13 cellular contexts compared by ENCODE assay signal in the genomic region with DNA sequence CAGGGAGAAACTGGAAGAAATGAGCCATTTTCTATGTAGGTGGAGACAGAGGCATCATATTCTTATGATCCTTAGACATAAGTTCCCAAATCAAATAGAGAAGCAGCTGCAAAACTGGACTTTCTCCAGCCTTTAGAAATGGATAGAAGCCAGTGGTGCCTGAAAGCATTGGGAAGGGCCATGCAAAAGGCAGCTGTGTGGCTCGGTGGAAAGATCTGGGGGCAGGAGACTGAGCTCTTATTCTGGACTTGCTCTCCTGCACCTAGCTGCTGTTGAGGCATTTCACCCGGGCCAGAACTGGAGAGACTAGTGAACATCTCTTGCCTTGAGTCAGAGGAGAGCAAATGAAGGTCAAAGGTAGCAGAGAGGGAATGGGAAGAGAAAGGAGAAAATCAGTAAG.
DNase-seq lines count a peak whose midpoint lies in the region; ATAC-seq and TF ChIP-seq lines count a peak whose summit lies in the region.
"Had no signal": no experiment of that assay in that cellular context is flagged by ENCODE, and none has a peak within 500 bp of the region (broad histone marks: within the 10 kb centered on the region; RNA-seq: fewer than 3 reads in every experiment).

No MANE protein-coding gene starts in this region.

- H3F3A ChIP-seq in GM23248 (ENCODE audit: insufficient read depth), result peaks cover 33% of the 10 kb centered on the region

- in situ Hi-C loops in GM23248 (cut with MboI), result no loop called here

- H3K27me3 ChIP-seq in GM23248 (replicated peaks; ENCODE audit: insufficient read depth) (no peaks in the 10 kb centered on the region), parathyroid adenoma (ENCODE audit: control insufficient read depth, insufficient read depth, low read length) (no peaks in the 10 kb centered on the region)

- DNase-seq in GM23248 (peak; percentile 47), LHCN-M2 (ENCODE audit: low read depth) (peak; percentile 48), left ventricle myocardium superior (no peak), coronary artery (ENCODE audit: low spot score) (no peak), HT-29 (ENCODE audit: low spot score) (no peak), NCI-H2196 (lab: John Stamatoyannopoulos, UW; ENCODE audit: unreplicated experiment) (no peak)
- DNase-seq: COR-L47, NCI-H1105 treated with DMSO at 0.1 percent for 48 hours, NCI-H187, NCI-H345, NCI-H526 treated with DMSO at 0.1 percent for 48 hours, OCI-M1 had no signal

- H3K4me3 ChIP-seq in GM23248 (no peak overlapping the region), parathyroid adenoma (ENCODE audit: low read depth, low read length) (no peak overlapping the region), coronary artery (no peak overlapping the region)

- no peaks in the 10 kb centered on the region for H3K36me3 ChIP-seq in GM23248 (ENCODE audit: low read depth)
- no peaks in the 10 kb centered on the region for H3K36me3 ChIP-seq in parathyroid adenoma (ENCODE audit: control insufficient read depth, insufficient read depth, low read length)

- H3K9ac ChIP-seq in GM23248 (peak overlapping the region; percentile 25; the same call in 1 of the 2 replicates), parathyroid adenoma (no peak overlapping the region)

- TF ChIP-seq CTCF in parathyroid adenoma (IDR thresholded peaks at IDR 0.05) (no peak), coronary artery (IDR thresholded peaks at IDR 0.05) (no peak)

- H2AFZ ChIP-seq in GM23248, result no peak overlapping the region
- peak overlapping the region; percentile 48 for H2AFZ ChIP-seq in parathyroid adenoma

- 29 to 33% methylated on average over 2 of the region's 2 CpGs for WGBS in GM23248 (ENCODE audit: low coverage in 1 of 2, low lambda C conversion rate in 2 of 2, missing lambda C conversion rate in 2 of 2), 2 experiments

- intact Hi-C loops in left ventricle myocardium superior (cut with micrococcal nuclease), result no loop called here

- H4K20me1 ChIP-seq in GM23248 (ENCODE audit: insufficient read depth), result no peaks in the 10 kb centered on the region

- no peaks in the 10 kb centered on the region; the same call in none of the 2 replicates for H3K9me2 ChIP-seq in GM23248 (ENCODE audit: insufficient read depth)

- H3K4me2 ChIP-seq in GM23248 (ENCODE audit: unreplicated experiment) (peak overlapping the region; percentile 23), parathyroid adenoma (ENCODE audit: low read length) (no peak overlapping the region)

- peak; percentile 61 for ATAC-seq in left ventricle myocardium superior

- H3K27ac ChIP-seq in GM23248 (peak overlapping the region; percentile 23), parathyroid adenoma (peak overlapping the region; percentile 46), coronary artery (no peak overlapping the region)

- H3K9me3 ChIP-seq in GM23248 (ENCODE audit: low read depth) (no peaks in the 10 kb centered on the region), parathyroid adenoma (ENCODE audit: control insufficient read depth, low read length) (no peaks in the 10 kb centered on the region)

- H3K4me1 ChIP-seq in GM23248 (ENCODE audit: insufficient read depth), result peaks cover 51% of the 10 kb centered on the region
- peaks cover 14% of the 10 kb centered on the region for H3K4me1 ChIP-seq in parathyroid adenoma

- no peaks in the 10 kb centered on the region for H3K79me2 ChIP-seq in GM23248 (ENCODE audit: insufficient read depth)
- H3K79me2 ChIP-seq in parathyroid adenoma, result no peaks in the 10 kb centered on the region

Comparison
In these comparisons a context has a peak if more than half of its experiments do, and no peak if none do; other contexts are left out.
1. DNase-seq: peak in GM23248 (single experiment) and LHCN-M2 (single experiment); none in left ventricle myocardium superior (single experiment), coronary artery (single experiment), HT-29 (single experiment) and NCI-H2196 (single experiment).
2. H3K27ac ChIP-seq: peak in GM23248 (single experiment) and parathyroid adenoma (single experiment); none in coronary artery (0 of 2).